26 cellular contexts compared by ENCODE assay signal in genomic region chr3:23987376-23987775, GRCh38. TPM values are rescaled to one million over a fixed set of nuclear protein-coding genes. Genes with fewer than 3 reads are reported as not detected.
A peak's percentile ranks its signal among the peaks of the same experiment; 100 is the strongest.
DNase-seq lines count a peak whose midpoint lies in the region; ATAC-seq and TF ChIP-seq lines count a peak whose summit lies in the region.
"Had no signal": no experiment of that assay in that cellular context is flagged by ENCODE, and none has a peak within 500 bp of the region (broad histone marks: within the 10 kb centered on the region; RNA-seq: fewer than 3 reads in every experiment).

No MANE protein-coding gene starts in this region.

- no peaks in the 10 kb centered on the region for H3K27me3 ChIP-seq in trophoblast cell (ENCODE audit: insufficient read depth, low read length)
- no peaks in the 10 kb centered on the region for H3K27me3 ChIP-seq in Caco-2 (replicated peaks; ENCODE audit: control insufficient read depth, insufficient read depth, low read length)
- H3K27me3 ChIP-seq: BLaER1, thyroid gland had no signal

- H3K4me2 ChIP-seq in trophoblast cell (ENCODE audit: low read length): no peak overlapping the region
- H3K4me2 ChIP-seq: BLaER1, SK-N-SH had no signal

- peak overlapping the region; percentile 82 for H2BK12ac ChIP-seq in trophoblast cell (ENCODE audit: low read length)

- no peak overlapping the region for H4K8ac ChIP-seq in trophoblast cell (ENCODE audit: low read depth, low read length)

- POLR2A ChIA-PET in Caco-2 (lab: Charles Lee): interaction anchor here (0.6 kb wide), 1 partner anchor 71 kb away, joined by 3 read pairs; the partner anchor contains the start of genes NKIRAS1 and RPL15

- H3K4me3 ChIP-seq in trophoblast cell (ENCODE audit: low read depth, low read length) (no peak overlapping the region), Caco-2 (ENCODE audit: low read depth, low read length) (no peak overlapping the region)
- H3K4me3 ChIP-seq: BLaER1, GM23248, thyroid gland had no signal

- H3K18ac ChIP-seq in trophoblast cell (ENCODE audit: low read length): no peak overlapping the region

- no peak overlapping the region for H3K9ac ChIP-seq in trophoblast cell (ENCODE audit: low read length)
- H3K9ac ChIP-seq: BLaER1, GM23248, SK-N-SH had no signal

- H3K23ac ChIP-seq in trophoblast cell (ENCODE audit: low read length): no peak overlapping the region

- H3K9me3 Mint-ChIP-seq in Caco-2 (ENCODE audit: unreplicated experiment): peaks cover 9% of the 10 kb centered on the region
- H3K9me3 Mint-ChIP-seq: mesothelial cell of epicardium; T-helper 2 cell treated with Interferon-gamma antibody and Interleukin-4, amounts not matched to agents 5 μg/mL and 100 μg/mL, for 36 hours had no signal

- H2AK5ac ChIP-seq in trophoblast cell (ENCODE audit: low read length): no peak overlapping the region

- no peak overlapping the region for H4K12ac ChIP-seq in trophoblast cell (ENCODE audit: low read depth, low read length)

- H3K4me1 Mint-ChIP-seq in Caco-2 (ENCODE audit: low read depth, unreplicated experiment): no peaks in the 10 kb centered on the region

- H3K27ac Mint-ChIP-seq in Caco-2 (ENCODE audit: unreplicated experiment): no peak overlapping the region
- H3K27ac Mint-ChIP-seq: mesothelial cell of epicardium; T-helper 2 cell treated with Interferon-gamma antibody and Interleukin-4, amounts not matched to agents 5 μg/mL and 100 μg/mL, for 36 hours had no signal

- H4K91ac ChIP-seq in trophoblast cell (ENCODE audit: low read depth, low read length): no peak overlapping the region

- H3K9me3 ChIP-seq in trophoblast cell (ENCODE audit: insufficient read depth, low read depth, low read length) (no peaks in the 10 kb centered on the region), Caco-2 (no peaks in the 10 kb centered on the region)
- H3K9me3 ChIP-seq: SK-N-SH, thyroid gland had no signal

- peaks cover 11% of the 10 kb centered on the region for H3K79me1 ChIP-seq in trophoblast cell (ENCODE audit: low read length)

- DNase-seq in GDM1 (lab: John Stamatoyannopoulos, UW) (peak; percentile 30), NOMO-1 (lab: John Stamatoyannopoulos, UW; ENCODE audit: unreplicated experiment in 2 of 2) (peak; percentile 32 to 35), amniotic epithelial cell (ENCODE audit: low read depth) (peak; percentile 34), trophoblast cell (no peak), NCI-H510A treated with DMSO at 0.1 percent for 48 hours (lab: John Stamatoyannopoulos, UW) (no peak), Caco-2 (no peak)
- DNase-seq: activated CD4-positive, alpha-beta T cell treated with anti-CD3 and anti-CD28 coated beads, Interleukin-2, amount 50 U/mL, for 1 hour; activated naive CD4-positive, alpha-beta T cell; activated T-cell treated with anti-CD3 and anti-CD28 coated beads, Interleukin-2, amount 50 U/mL, for 48 hours; DND-41; GM23248; head of caudate nucleus; left ventricle myocardium superior; naive B cell; NCI-H2029; NCI-H526 treated with DMSO at 0.1 percent for 48 hours; nucleus accumbens; RPMI8226; SK-N-SH; stimulated activated naive CD8-positive, alpha-beta T cell treated with anti-CD3 and anti-CD28 coated beads, Interleukin-15, Interleukin-2, amounts not matched to agents 100 U/mL and 50 U/mL, for 24 hours; thyroid gland had no signal

- intact Hi-C loops in Caco-2 (cut with micrococcal nuclease; ENCODE audit: unreplicated experiment): no loop called here

- no peak for TF ChIP-seq CTCF in Caco-2 (IDR thresholded peaks at IDR 0.05; ENCODE audit: insufficient read depth in 1 of 2, low read depth in 1 of 2, low read length in 1 of 2, severe bottlenecking in 1 of 2, unreplicated experiment in 1 of 2)

- CTCF ChIA-PET in Caco-2 (lab: Charles Lee): no interaction called here

- H3K4ac ChIP-seq in trophoblast cell (ENCODE audit: low read depth, low read length): no peak overlapping the region

- no peak for ATAC-seq in GM21515 (IDR thresholded peaks at IDR 0.05; ENCODE audit: unreplicated experiment)
- ATAC-seq: left ventricle myocardium superior; stimulated activated naive CD8-positive, alpha-beta T cell treated with anti-CD3 and anti-CD28 coated beads, Interleukin-15, Interleukin-2, amounts not matched to agents 100 U/mL and 50 U/mL, for 24 hours had no signal

- H3K36me3 ChIP-seq in trophoblast cell (ENCODE audit: control insufficient read depth in 1 of 2, insufficient read depth in 2 of 2, low read length in 2 of 2) (no peaks in the 10 kb centered on the region), Caco-2 (ENCODE audit: control insufficient read depth, insufficient read depth, low read length) (no peaks in the 10 kb centered on the region)
- H3K36me3 ChIP-seq: BLaER1, thyroid gland had no signal

- H2AFZ ChIP-seq in trophoblast cell (ENCODE audit: insufficient read depth, low read length, poor library complexity): no peak overlapping the region
- H2AFZ ChIP-seq: GM23248 had no signal

- peak overlapping the region; percentile 19 for H2BK120ac ChIP-seq in trophoblast cell (ENCODE audit: insufficient read depth, low read length, poor library complexity)

- H3K4me1 ChIP-seq in trophoblast cell (ENCODE audit: control insufficient read depth in 1 of 2, insufficient read depth in 2 of 2, low read length in 2 of 2) (peaks cover 8 to 9% of the 10 kb centered on the region in 2 experiments), Caco-2 (no peaks in the 10 kb centered on the region)
- H3K4me1 ChIP-seq: thyroid gland had no signal

- no CpG with 5 or more reads among the region's 7 CpGs for WGBS in trophoblast cell (ENCODE audit: extremely low coverage, insufficient coverage, insufficient read length)

- no peak overlapping the region for H3K4me3 Mint-ChIP-seq in Caco-2 (ENCODE audit: unreplicated experiment)
- H3K4me3 Mint-ChIP-seq: mesothelial cell of epicardium; T-helper 2 cell treated with Interferon-gamma antibody and Interleukin-4, amounts not matched to agents 5 μg/mL and 100 μg/mL, for 36 hours had no signal

- H3K27ac ChIP-seq in trophoblast cell (ENCODE audit: low read depth, low read length): no peak overlapping the region
- H3K27ac ChIP-seq: BLaER1, epithelial cell of prostate, GM23248, thyroid gland had no signal

- no peaks in the 10 kb centered on the region for H3K27me3 Mint-ChIP-seq in Caco-2 (ENCODE audit: insufficient read depth, unreplicated experiment)
- H3K27me3 Mint-ChIP-seq: naive B cell had no signal

- no peak overlapping the region for H3K14ac ChIP-seq in trophoblast cell (ENCODE audit: low read length)

- BruUV-seq in Caco-2 (replicated peaks; lab: Mats Ljungman, UMichigan): no TSS peak

- H3K36me3 Mint-ChIP-seq in Caco-2 (ENCODE audit: insufficient read depth, unreplicated experiment): no peaks in the 10 kb centered on the region
- H3K36me3 Mint-ChIP-seq: mesothelial cell of epicardium, naive B cell had no signal

- no peak overlapping the region for H2BK5ac ChIP-seq in trophoblast cell (ENCODE audit: low read depth, low read length, poor library complexity)

- peaks cover 1% of the 10 kb centered on the region for H3K79me2 ChIP-seq in trophoblast cell (ENCODE audit: control insufficient read depth, insufficient read depth, low read length, poor library complexity)

RNA-seq across cellular contexts. Expression of gene NR1D2, which starts 42.3 kb away (rescaled TPM):
- polyA plus RNA-seq in trophoblast cell (2013): 11.2 and 12.2 TPM in 2 replicates
- 22.8 and 23.9 TPM in 2 replicates for total RNA-seq in Caco-2 (2022)

Comparison
In these comparisons a context has a peak if more than half of its experiments do, and no peak if none do; other contexts are left out.
1. DNase-seq: peak in GDM1 (single experiment), NOMO-1 (2 of 2) and amniotic epithelial cell (single experiment); none in trophoblast cell (0 of 2), NCI-H510A treated with DMSO at 0.1 percent for 48 hours (single experiment) and Caco-2 (0 of 2).